In the genomic region with DNA sequence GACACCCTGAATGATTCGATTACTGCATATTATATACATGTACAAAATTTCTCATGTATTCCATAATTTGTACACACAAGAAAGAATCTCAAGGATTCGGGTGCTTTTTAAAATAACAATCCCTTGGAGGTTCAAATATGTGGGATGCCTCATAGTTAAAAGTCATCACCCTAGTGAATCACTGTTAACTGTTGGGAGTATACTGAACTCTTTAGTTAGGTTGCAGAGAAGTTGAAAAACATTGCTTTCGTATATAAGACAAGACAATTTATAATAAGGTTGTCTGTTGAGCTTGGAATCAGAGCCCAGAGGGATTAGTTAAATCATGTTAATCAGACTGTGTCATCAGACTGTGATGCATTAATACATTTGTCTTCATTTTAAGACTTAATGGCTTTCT, we compare ENCODE assay signal across 17 cellular contexts. TPM values are rescaled to one million over a fixed set of nuclear protein-coding genes. Genes with fewer than 3 reads are reported as not detected.
DNase-seq lines count a peak whose midpoint lies in the region; ATAC-seq, FAIRE-seq and TF ChIP-seq lines count a peak whose summit lies in the region.
"Had no signal": no experiment of that assay in that cellular context is flagged by ENCODE, and none has a peak within 500 bp of the region (broad histone marks: within the 10 kb centered on the region; RNA-seq: fewer than 3 reads in every experiment).

No MANE protein-coding gene starts in this region.

- no peak for DNase-seq in CD4-positive, CD25-positive, alpha-beta regulatory T cell
- DNase-seq in GM12892 (ENCODE audit: insufficient read length) (no peak), kidney glomerular epithelial cell (lab: John Stamatoyannopoulos, UW) (peak; percentile 24), posterior cingulate gyrus (no peak), neural progenitor cell (ENCODE audit: low spot score) (no peak), SIG-M5 treated with dmso at 0.1 percent for 504 hours (lab: John Stamatoyannopoulos, UW; ENCODE audit: unreplicated experiment) (no peak), RWPE1 (ENCODE audit: low spot score) (no peak)
- DNase-seq: activated CD8-positive, alpha-beta memory T cell treated with anti-CD3 and anti-CD28 coated beads for 24 hours; activated naive CD4-positive, alpha-beta T cell treated with anti-CD3 and anti-CD28 coated beads, Interleukin-2, amount 10 ng/mL, durations not matched to agents 7 days and 5 days; heart left ventricle; MV-4-11; NCI-H2081 treated with DMSO at 0.1 percent for 48 hours; tibial artery had no signal

- peak overlapping the region; percentile 35 for H3K27ac ChIP-seq in CD4-positive, CD25-positive, alpha-beta regulatory T cell (ENCODE audit: insufficient read depth, low read length, poor library complexity, severe bottlenecking)
- H3K27ac ChIP-seq in neural progenitor cell = no peak overlapping the region
- no peak overlapping the region for H3K27ac ChIP-seq in RWPE1
- H3K27ac ChIP-seq: BLaER1 treated with 17β-estradiol and CSF1 and Interleukin-3, amounts not matched to agents 10 nM and 100 nM; epithelial cell of prostate; heart left ventricle; tibial artery had no signal

- no peak overlapping the region for H3K4me3 Mint-ChIP-seq in CD4-positive, CD25-positive, alpha-beta regulatory T cell
- H3K4me3 Mint-ChIP-seq in activated T-helper 17 cell treated with anti-CD3 and anti-CD28 coated beads, Interleukin-2, amount 50 U/mL, for 72 hours = peak overlapping the region; percentile 56
- H3K4me3 Mint-ChIP-seq in neural progenitor cell = no peak overlapping the region
- H3K4me3 Mint-ChIP-seq: activated naive CD4-positive, alpha-beta T cell treated with anti-CD3 and anti-CD28 coated beads, Interleukin-2, amount 10 ng/mL, durations not matched to agents 7 days and 5 days had no signal

- no peaks in the 10 kb centered on the region for H3K9me3 ChIP-seq in CD4-positive, CD25-positive, alpha-beta regulatory T cell (ENCODE audit: control insufficient read depth in 2 of 2, low read length in 2 of 2)
- no peaks in the 10 kb centered on the region for H3K9me3 ChIP-seq in neural progenitor cell (ENCODE audit: low read depth)
- H3K9me3 ChIP-seq: heart left ventricle, tibial artery had no signal

- H3K9me3 Mint-ChIP-seq in CD4-positive, CD25-positive, alpha-beta regulatory T cell = no peaks in the 10 kb centered on the region
- no peaks in the 10 kb centered on the region for H3K9me3 Mint-ChIP-seq in activated T-helper 17 cell treated with anti-CD3 and anti-CD28 coated beads, Interleukin-2, amount 50 U/mL, for 72 hours
- H3K9me3 Mint-ChIP-seq in neural progenitor cell = peaks cover 17% of the 10 kb centered on the region
- H3K9me3 Mint-ChIP-seq: activated naive CD4-positive, alpha-beta T cell treated with anti-CD3 and anti-CD28 coated beads, Interleukin-2, amount 10 ng/mL, durations not matched to agents 7 days and 5 days had no signal

- H4K20me1 ChIP-seq in neural progenitor cell (ENCODE audit: low read depth) = peaks cover 16% of the 10 kb centered on the region

- POLR2A ChIA-PET in RWPE1 (lab: Yijun Ruan, JAX; ENCODE audit: low non-redundant PET) = no interaction called here

- H3K27me3 Mint-ChIP-seq in CD4-positive, CD25-positive, alpha-beta regulatory T cell = no peaks in the 10 kb centered on the region
- H3K27me3 Mint-ChIP-seq in activated T-helper 17 cell treated with anti-CD3 and anti-CD28 coated beads, Interleukin-2, amount 50 U/mL, for 72 hours = no peaks in the 10 kb centered on the region
- no peaks in the 10 kb centered on the region for H3K27me3 Mint-ChIP-seq in neural progenitor cell (ENCODE audit: insufficient read depth, low read depth)
- H3K27me3 Mint-ChIP-seq: activated naive CD4-positive, alpha-beta T cell treated with anti-CD3 and anti-CD28 coated beads, Interleukin-2, amount 10 ng/mL, durations not matched to agents 7 days and 5 days had no signal

- no peak overlapping the region for H2AFZ ChIP-seq in neural progenitor cell (replicated peaks)

- H3K4me3 ChIP-seq in CD4-positive, CD25-positive, alpha-beta regulatory T cell (ENCODE audit: low read depth, low read length) = peak overlapping the region; percentile 1
- H3K4me3 ChIP-seq in neural progenitor cell = no peak overlapping the region
- H3K4me3 ChIP-seq: BLaER1 treated with 17β-estradiol and CSF1 and Interleukin-3, amounts not matched to agents 10 nM and 100 nM; heart left ventricle; tibial artery had no signal

- FAIRE-seq in GM12892 (lab: Jason Lieb, UNC) = peak; percentile 36
- FAIRE-seq: G401.6 had no signal

- peak overlapping the region in 2 of 3 donors; percentile 20 to 85 for H3K27ac Mint-ChIP-seq in CD4-positive, CD25-positive, alpha-beta regulatory T cell
- H3K27ac Mint-ChIP-seq in activated T-helper 17 cell treated with anti-CD3 and anti-CD28 coated beads, Interleukin-2, amount 50 U/mL, for 72 hours = peak overlapping the region; percentile 40
- no peak overlapping the region for H3K27ac Mint-ChIP-seq in neural progenitor cell
- H3K27ac Mint-ChIP-seq: activated naive CD4-positive, alpha-beta T cell treated with anti-CD3 and anti-CD28 coated beads, Interleukin-2, amount 10 ng/mL, durations not matched to agents 7 days and 5 days had no signal

- no peak for ATAC-seq in CD4-positive, CD25-positive, alpha-beta regulatory T cell (ENCODE audit: low read depth in 2 of 2)
- no peak for ATAC-seq in activated T-helper 17 cell treated with anti-CD3 and anti-CD28 coated beads, Interleukin-2, amount 50 U/mL, for 72 hours (replicated peaks)

- peaks cover 6% of the 10 kb centered on the region for H3K36me3 ChIP-seq in CD4-positive, CD25-positive, alpha-beta regulatory T cell (ENCODE audit: control insufficient read depth, insufficient read depth, low read length)
- H3K36me3 ChIP-seq in neural progenitor cell = no peaks in the 10 kb centered on the region
- H3K36me3 ChIP-seq: tibial artery had no signal

- no peak for TF ChIP-seq POLR2A in GM12892 (IDR thresholded peaks at IDR 0.05; ENCODE audit: low read depth, low read length)

- H3K79me2 ChIP-seq in neural progenitor cell (ENCODE audit: low read depth) = peaks cover 78% of the 10 kb centered on the region

- H3K4me1 ChIP-seq in CD4-positive, CD25-positive, alpha-beta regulatory T cell (ENCODE audit: control insufficient read depth, insufficient read depth, low read length, poor library complexity, severe bottlenecking) = peaks cover 43% of the 10 kb centered on the region
- peaks cover 8% of the 10 kb centered on the region for H3K4me1 ChIP-seq in neural progenitor cell
- H3K4me1 ChIP-seq: tibial artery had no signal

- H3K4me1 Mint-ChIP-seq in CD4-positive, CD25-positive, alpha-beta regulatory T cell = peaks cover 16 to 76% (median 42%) of the 10 kb centered on the region in 4 donors
- H3K4me1 Mint-ChIP-seq in activated T-helper 17 cell treated with anti-CD3 and anti-CD28 coated beads, Interleukin-2, amount 50 U/mL, for 72 hours = peaks cover 31% of the 10 kb centered on the region
- no peaks in the 10 kb centered on the region for H3K4me1 Mint-ChIP-seq in neural progenitor cell

- intact Hi-C loops in posterior cingulate gyrus (cut with DNase I) = no loop called here

- H3K36me3 Mint-ChIP-seq in CD4-positive, CD25-positive, alpha-beta regulatory T cell = peaks cover 16% of the 10 kb centered on the region
- peaks cover 46% of the 10 kb centered on the region for H3K36me3 Mint-ChIP-seq in activated T-helper 17 cell treated with anti-CD3 and anti-CD28 coated beads, Interleukin-2, amount 50 U/mL, for 72 hours (ENCODE audit: low read depth)
- H3K36me3 Mint-ChIP-seq in neural progenitor cell = peaks cover 48% of the 10 kb centered on the region

- H3K9ac ChIP-seq in neural progenitor cell = no peak overlapping the region

- H3F3A ChIP-seq in neural progenitor cell (ENCODE audit: low read depth) = peaks cover 3% of the 10 kb centered on the region

- H3K27me3 ChIP-seq in CD4-positive, CD25-positive, alpha-beta regulatory T cell (ENCODE audit: control insufficient read depth, insufficient read depth, low read length) = no peaks in the 10 kb centered on the region
- no peaks in the 10 kb centered on the region for H3K27me3 ChIP-seq in neural progenitor cell
- H3K27me3 ChIP-seq: BLaER1 treated with 17β-estradiol and CSF1 and Interleukin-3, amounts not matched to agents 10 nM and 100 nM; heart left ventricle; tibial artery had no signal

- TF ChIP-seq CTCF in neural progenitor cell (IDR thresholded peaks at IDR 0.05) (no peak), RWPE1 (conservative IDR thresholded peaks at IDR 0.05; ENCODE audit: low read depth) (no peak)

- H3K4me2 ChIP-seq in neural progenitor cell = no peak overlapping the region
- H3K4me2 ChIP-seq: BLaER1 treated with 17β-estradiol and CSF1 and Interleukin-3, amounts not matched to agents 10 nM and 100 nM had no signal

- CTCF ChIA-PET in RWPE1 (lab: Yijun Ruan, JAX) = interaction anchor here (1.6 kb wide), 1 partner anchor 322 kb away, joined by 5 read pairs; no protein-coding TSS in a partner anchor

RNA-seq across cellular contexts. Expression of gene DCK, which starts 15.6 kb away (rescaled TPM):
- total RNA-seq in CD4-positive, CD25-positive, alpha-beta regulatory T cell = 33.1 TPM
- 100 to 1,000 TPM; 109 to 118 (median 114) TPM for polyA plus RNA-seq in CD4-positive, CD25-positive, alpha-beta regulatory T cell
- polyA plus RNA-seq in GM12892 (2012; ENCODE audit: missing spikeins) = 22.2 TPM
- 10 to 100 TPM; 31.4 to 35.8 TPM for total RNA-seq in activated T-helper 17 cell treated with anti-CD3 and anti-CD28 coated beads, Interleukin-2, amount 50 U/mL, for 72 hours
- total RNA-seq in neural progenitor cell (ENCODE audit: low replicate concordance) = 40.4 and 57.1 TPM in 2 replicates
